9 cellular contexts compared by ENCODE assay signal in the genomic region with DNA sequence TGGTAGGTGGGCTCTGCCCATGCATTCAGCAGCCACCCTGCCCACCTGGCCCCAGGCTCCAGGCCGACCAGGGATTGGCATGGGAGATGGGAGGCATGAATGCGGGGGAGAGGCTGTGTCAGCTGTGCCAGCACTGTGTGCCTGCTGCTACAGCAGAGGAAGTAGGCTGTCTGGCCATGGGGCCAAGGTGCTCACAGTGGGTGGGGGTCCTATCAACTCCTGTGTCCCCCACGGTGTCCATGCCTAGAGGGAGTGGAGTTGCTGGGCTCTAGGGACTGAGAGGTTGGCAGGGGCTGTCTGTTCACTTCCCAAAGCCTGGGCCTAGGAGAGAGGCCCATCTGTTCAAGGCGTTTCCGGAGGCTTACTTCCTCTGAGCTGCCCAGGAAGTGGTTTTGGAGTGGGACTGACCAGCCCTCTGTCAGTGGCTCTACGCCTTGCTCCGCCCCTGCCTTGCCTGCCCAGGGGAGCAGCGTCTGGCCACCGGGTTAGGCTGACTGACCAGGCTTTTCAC. TPM values are rescaled to one million over a fixed set of nuclear protein-coding genes. Genes with fewer than 3 reads are reported as not detected.
A peak's percentile ranks its signal among the peaks of the same experiment; 100 is the strongest.
DNase-seq lines count a peak whose midpoint lies in the region; ATAC-seq and TF ChIP-seq lines count a peak whose summit lies in the region.
"Had no signal": no experiment of that assay in that cellular context is flagged by ENCODE, and none has a peak within 500 bp of the region (broad histone marks: within the 10 kb centered on the region; RNA-seq: fewer than 3 reads in every experiment).

No MANE protein-coding gene starts in this region.

- H3K9ac ChIP-seq in smooth muscle cell (ENCODE audit: low read depth), result no peak overlapping the region

- peaks cover 54% of the 10 kb centered on the region for H3K4me1 Mint-ChIP-seq in activated CD4-positive, alpha-beta T cell treated with anti-CD3 and anti-CD28 coated beads, Interleukin-2, amount 10 ng/mL, durations not matched to agents 24 days and 14 days

- H3F3A ChIP-seq in smooth muscle cell (ENCODE audit: low read depth), result no peaks in the 10 kb centered on the region

- no peak overlapping the region for H3K27ac ChIP-seq in smooth muscle cell (ENCODE audit: low read depth)

- DNase-seq in SKM-1 treated with dmso at 0.1 percent for 144 hours (lab: John Stamatoyannopoulos, UW; ENCODE audit: unreplicated experiment) (peak; percentile 92), head of caudate nucleus (peak in 32 of 42 donors; percentile 26 to 71 (median 52)), smooth muscle cell (lab: John Stamatoyannopoulos, UW; ENCODE audit: unreplicated experiment) (no peak), DMS79 (lab: John Stamatoyannopoulos, UW) (no peak)
- no peak for DNase-seq in activated CD4-positive, alpha-beta T cell treated with anti-CD3 and anti-CD28 coated beads, Interleukin-2, amount 10 ng/mL, durations not matched to agents 24 days and 14 days

- no peak overlapping the region for H3K4me3 Mint-ChIP-seq in activated CD4-positive, alpha-beta T cell treated with anti-CD3 and anti-CD28 coated beads, Interleukin-2, amount 10 ng/mL, durations not matched to agents 24 days and 14 days
- H3K4me3 Mint-ChIP-seq: activated naive CD4-positive, alpha-beta T cell treated with anti-CD3 and anti-CD28 coated beads, Interleukin-2, amount 50 U/mL, for 24 hours had no signal

- no peaks in the 10 kb centered on the region for H3K27me3 Mint-ChIP-seq in activated CD4-positive, alpha-beta T cell treated with anti-CD3 and anti-CD28 coated beads, Interleukin-2, amount 10 ng/mL, durations not matched to agents 24 days and 14 days
- H3K27me3 Mint-ChIP-seq: activated naive CD4-positive, alpha-beta T cell treated with anti-CD3 and anti-CD28 coated beads, Interleukin-2, amount 50 U/mL, for 24 hours had no signal

- H3K4me2 ChIP-seq in smooth muscle cell, result peak overlapping the region; percentile 68

- H3K4me3 ChIP-seq in smooth muscle cell, result no peak overlapping the region

- H3K79me2 ChIP-seq in smooth muscle cell (ENCODE audit: low read depth), result no peaks in the 10 kb centered on the region

- peaks cover 6% of the 10 kb centered on the region for H3K4me1 ChIP-seq in smooth muscle cell (ENCODE audit: low read depth)

- intact Hi-C loops in head of caudate nucleus (cut with DNase I), result no loop called here
- intact Hi-C loops in activated CD4-positive, alpha-beta T cell treated with anti-CD3 and anti-CD28 coated beads, Interleukin-2, amount 10 ng/mL, durations not matched to agents 24 days and 14 days (cut with micrococcal nuclease), result no loop called here

- WGBS in smooth muscle cell (ENCODE audit: low lambda C conversion rate), result 62% methylated on average over 9 of the region's 9 CpGs

- no peak overlapping the region for H3K27ac Mint-ChIP-seq in activated CD4-positive, alpha-beta T cell treated with anti-CD3 and anti-CD28 coated beads, Interleukin-2, amount 10 ng/mL, durations not matched to agents 24 days and 14 days
- H3K27ac Mint-ChIP-seq: activated naive CD4-positive, alpha-beta T cell treated with anti-CD3 and anti-CD28 coated beads, Interleukin-2, amount 50 U/mL, for 24 hours had no signal

- peaks cover 89% of the 10 kb centered on the region for H4K20me1 ChIP-seq in smooth muscle cell (ENCODE audit: low read depth)

- no peak overlapping the region for H2AFZ ChIP-seq in smooth muscle cell (ENCODE audit: low read depth)

- no peaks in the 10 kb centered on the region for H3K9me3 ChIP-seq in smooth muscle cell (replicated peaks; ENCODE audit: low read depth)

- ATAC-seq in GM21723 (IDR thresholded peaks at IDR 0.05; ENCODE audit: unreplicated experiment), result peak; percentile 26
- ATAC-seq in HG03469 (IDR thresholded peaks at IDR 0.05; ENCODE audit: unreplicated experiment), result no peak
- no peak for ATAC-seq in GM18858 (IDR thresholded peaks at IDR 0.05; ENCODE audit: unreplicated experiment)

- H3K9me3 Mint-ChIP-seq in activated CD4-positive, alpha-beta T cell treated with anti-CD3 and anti-CD28 coated beads, Interleukin-2, amount 10 ng/mL, durations not matched to agents 24 days and 14 days, result no peaks in the 10 kb centered on the region
- H3K9me3 Mint-ChIP-seq: activated naive CD4-positive, alpha-beta T cell treated with anti-CD3 and anti-CD28 coated beads, Interleukin-2, amount 50 U/mL, for 24 hours had no signal

- no peak for TF ChIP-seq CTCF in smooth muscle cell (IDR thresholded peaks at IDR 0.05; ENCODE audit: borderline replicate concordance, insufficient read depth, poor library complexity, severe bottlenecking)

- H3K36me3 Mint-ChIP-seq in activated CD4-positive, alpha-beta T cell treated with anti-CD3 and anti-CD28 coated beads, Interleukin-2, amount 10 ng/mL, durations not matched to agents 24 days and 14 days (ENCODE audit: low read depth), result peaks cover 18% of the 10 kb centered on the region
- H3K36me3 Mint-ChIP-seq: activated naive CD4-positive, alpha-beta T cell treated with anti-CD3 and anti-CD28 coated beads, Interleukin-2, amount 50 U/mL, for 24 hours had no signal

- H3K27me3 ChIP-seq in smooth muscle cell (ENCODE audit: low read depth), result no peaks in the 10 kb centered on the region

- H3K36me3 ChIP-seq in smooth muscle cell (ENCODE audit: low read depth), result no peaks in the 10 kb centered on the region

RNA-seq across cellular contexts. Expression of a gene that starts 5.8 kb away (rescaled TPM):
- 6.1 and 6.5 TPM in 2 replicates for total RNA-seq in smooth muscle cell
- polyA plus RNA-seq in smooth muscle cell, result 21.3 and 22.5 TPM in 2 replicates
- 28.1 and 28.8 TPM in 2 replicates for total RNA-seq in activated CD4-positive, alpha-beta T cell treated with anti-CD3 and anti-CD28 coated beads, Interleukin-2, amount 10 ng/mL, durations not matched to agents 24 days and 14 days

RNA-seq across cellular contexts. Expression of a gene that starts 36.6 kb away (rescaled TPM):
- 13.3 and 16.4 TPM in 2 replicates for total RNA-seq in smooth muscle cell
- polyA plus RNA-seq in smooth muscle cell, result 25.7 and 30.1 TPM in 2 replicates
- total RNA-seq in activated CD4-positive, alpha-beta T cell treated with anti-CD3 and anti-CD28 coated beads, Interleukin-2, amount 10 ng/mL, durations not matched to agents 24 days and 14 days, result 47.4 and 47.6 TPM in 2 replicates

Comparison
In these comparisons a context has a peak if more than half of its experiments do, and no peak if none do; other contexts are left out.
1. DNase-seq: peak in SKM-1 treated with dmso at 0.1 percent for 144 hours (single experiment) and head of caudate nucleus (32 of 42); none in smooth muscle cell (single experiment), DMS79 (single experiment) and activated CD4-positive, alpha-beta T cell treated with anti-CD3 and anti-CD28 coated beads, Interleukin-2, amount 10 ng/mL, durations not matched to agents 24 days and 14 days (single experiment).